20 cellular contexts compared by ENCODE assay signal in the genomic region with DNA sequence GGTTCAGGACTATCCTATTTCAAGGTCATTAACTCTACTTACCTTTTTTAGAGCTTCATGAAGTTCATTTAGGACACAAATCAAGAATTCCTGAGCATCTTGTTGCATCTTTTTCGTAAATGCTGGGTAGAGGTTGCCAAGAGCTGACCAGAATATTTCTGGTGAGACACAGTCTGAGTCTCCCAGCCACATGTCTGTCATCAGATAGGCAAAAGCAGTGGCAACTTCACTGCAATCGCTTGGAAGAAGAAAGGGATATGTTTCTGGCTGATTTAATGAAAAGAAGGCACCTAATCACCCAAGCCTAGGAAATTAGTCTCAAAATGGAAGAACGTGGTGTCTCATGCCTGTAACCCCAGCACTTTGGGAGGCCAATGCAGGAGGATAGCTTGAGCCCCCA.
"Had no signal": no experiment of that assay in that cellular context is flagged by ENCODE, and none has a peak within 500 bp of the region (broad histone marks: within the 10 kb centered on the region; RNA-seq: fewer than 3 reads in every experiment).

No MANE protein-coding gene starts in this region.

- DNase-seq: activated CD4-positive, alpha-beta T cell treated with anti-CD3 and anti-CD28 coated beads, Interleukin-2, amount 10 ng/mL, durations not matched to agents 24 days and 14 days; activated CD8-positive, alpha-beta T cell treated with anti-CD3 and anti-CD28 coated beads, Interleukin-2, amount 10 ng/mL, durations not matched to agents 7 days and 5 days; activated effector memory CD4-positive, alpha-beta T cell treated with Interleukin-2 at 50 U/mL for 16 hours; activated naive CD4-positive, alpha-beta T cell treated with anti-CD3 and anti-CD28 coated beads, Interleukin-2, amount 10 ng/mL, durations not matched to agents 7 days and 5 days; activated naive CD8-positive, alpha-beta T cell treated with anti-CD3 and anti-CD28 coated beads, Interleukin-2, amount 50 U/mL, for 24 hours; activated T-cell treated with anti-CD3 and anti-CD28 coated beads, Interleukin-2, amount 50 U/mL, for 24 hours; aorta; effector CD8-positive, alpha-beta T cell; esophagus squamous epithelium; head of caudate nucleus; kidney; midbrain; stimulated activated CD4-positive, alpha-beta T cell treated with anti-CD3 and anti-CD28 coated beads, Interleukin-12 subunit alpha, Interleukin-12 subunit beta, amount 100 ng/mL, for 4 hours; stimulated activated CD4-positive, alpha-beta T cell treated with anti-CD3 and anti-CD28 coated beads, Interleukin-1b, Interleukin-23, amount 100 ng/mL, for 48 hours; stimulated activated naive CD4-positive, alpha-beta T cell treated with Interleukin-2 at 50 U/mL for 16 hours; substantia nigra; T-cell; uterus had no signal

- H3K4me3 ChIP-seq: breast epithelium, esophagus squamous epithelium, tibial nerve, uterus had no signal
